In genomic region chr7:45652630-45653029, GRCh38 we compare ENCODE assay signal across 33 cellular contexts.
"Had no signal": no experiment of that assay in that cellular context is flagged by ENCODE, and none has a peak within 500 bp of the region (broad histone marks: within the 10 kb centered on the region; RNA-seq: fewer than 3 reads in every experiment).

No MANE protein-coding gene starts in this region.

- H3K4me3 Mint-ChIP-seq: activated B cell treated with CpG ODN at 0.5 μM for 24 hours; activated CD4-positive, alpha-beta memory T cell treated with anti-CD3 and anti-CD28 coated beads, Interleukin-2, amount 10 ng/mL, durations not matched to agents 7 days and 5 days; activated CD4-positive, alpha-beta T cell treated with anti-CD3 and anti-CD28 coated beads for 36 hours; activated CD4-positive, alpha-beta T cell treated with anti-CD3 and anti-CD28 coated beads, Interleukin-2, amount 10 ng/mL, durations not matched to agents 7 days and 5 days; activated CD8-positive, alpha-beta memory T cell treated with anti-CD3 and anti-CD28 coated beads, Interleukin-2, amount 10 ng/mL, durations not matched to agents 7 days and 5 days; activated naive CD4-positive, alpha-beta T cell treated with anti-CD3 and anti-CD28 coated beads, Interleukin-2, amount 10 ng/mL, durations not matched to agents 7 days and 5 days; activated naive CD8-positive, alpha-beta T cell treated with anti-CD3 and anti-CD28 coated beads, Interleukin-2, amount 10 ng/mL, durations not matched to agents 7 days and 5 days; activated T-cell treated with anti-CD3 and anti-CD28 coated beads, Interleukin-2, amount 50 U/mL, for 24 hours; activated T-cell treated with anti-CD3 and anti-CD28 coated beads, Interleukin-2, amount 50 U/mL, for 72 hours; brain; endodermal cell; T-helper 17 cell; T-helper 2 cell treated with Interferon-gamma antibody and Interleukin-4, amounts not matched to agents 5 μg/mL and 100 μg/mL, for 36 hours had no signal

- H3K36me3 ChIP-seq: ascending aorta, breast epithelium, colonic mucosa, WERI-Rb-1 had no signal

- H3K9me3 ChIP-seq: ascending aorta, breast epithelium, colonic mucosa had no signal

- H3K36me3 Mint-ChIP-seq: activated CD8-positive, alpha-beta memory T cell treated with anti-CD3 and anti-CD28 coated beads, Interleukin-2, amount 10 ng/mL, durations not matched to agents 7 days and 5 days; activated naive CD4-positive, alpha-beta T cell treated with anti-CD3 and anti-CD28 coated beads, Interleukin-2, amount 10 ng/mL, durations not matched to agents 7 days and 5 days; activated naive CD4-positive, alpha-beta T cell treated with anti-CD3 and anti-CD28 coated beads, Interleukin-2, amount 50 U/mL, for 72 hours; activated naive CD8-positive, alpha-beta T cell treated with anti-CD3 and anti-CD28 coated beads, Interleukin-2, amount 10 ng/mL, durations not matched to agents 7 days and 5 days had no signal

- DNase-seq: activated B cell treated with CpG ODN at 0.5 μM for 24 hours; activated CD4-positive, alpha-beta memory T cell treated with anti-CD3 and anti-CD28 coated beads, Interleukin-2, amount 10 ng/mL, durations not matched to agents 7 days and 5 days; activated CD4-positive, alpha-beta T cell treated with anti-CD3 and anti-CD28 coated beads for 36 hours; activated CD4-positive, alpha-beta T cell treated with anti-CD3 and anti-CD28 coated beads, Interleukin-2, amount 10 ng/mL, durations not matched to agents 7 days and 5 days; activated CD4-positive, alpha-beta T cell treated with anti-CD3 and anti-CD28 coated beads, Interleukin-2, amount 50 U/mL, for 4 hours; activated CD8-positive, alpha-beta memory T cell treated with anti-CD3 and anti-CD28 coated beads, Interleukin-2, amount 10 ng/mL, durations not matched to agents 7 days and 5 days; activated CD8-positive, alpha-beta memory T cell treated with anti-CD3 and anti-CD28 coated beads, Interleukin-2, amount 50 U/mL, for 4 hours; activated gamma-delta T cell; activated naive CD4-positive, alpha-beta T cell; activated naive CD4-positive, alpha-beta T cell treated with anti-CD3 and anti-CD28 coated beads, Interleukin-2, amount 10 ng/mL, durations not matched to agents 7 days and 5 days; activated naive CD8-positive, alpha-beta T cell treated with anti-CD3 and anti-CD28 coated beads, Interleukin-2, amount 10 ng/mL, durations not matched to agents 7 days and 5 days; activated T-cell treated with anti-CD3 and anti-CD28 coated beads for 4 hours; activated T-cell treated with anti-CD3 and anti-CD28 coated beads, Interleukin-2, amount 50 U/mL, for 24 hours; activated T-cell treated with anti-CD3 and anti-CD28 coated beads, Interleukin-2, amount 50 U/mL, for 72 hours; central memory CD4-positive, alpha-beta T cell; cerebellar nuclear complex; colonic mucosa; effector memory CD4-positive, alpha-beta T cell; endodermal cell; foreskin fibroblast; head of caudate nucleus; T-helper 1 cell; T-helper 17 cell; T1000; WERI-Rb-1 had no signal

- H3K27ac Mint-ChIP-seq: activated B cell treated with CpG ODN at 0.5 μM for 24 hours; activated CD4-positive, alpha-beta memory T cell treated with anti-CD3 and anti-CD28 coated beads, Interleukin-2, amount 10 ng/mL, durations not matched to agents 7 days and 5 days; activated CD4-positive, alpha-beta T cell treated with anti-CD3 and anti-CD28 coated beads for 36 hours; activated CD4-positive, alpha-beta T cell treated with anti-CD3 and anti-CD28 coated beads, Interleukin-2, amount 10 ng/mL, durations not matched to agents 7 days and 5 days; activated CD8-positive, alpha-beta memory T cell treated with anti-CD3 and anti-CD28 coated beads, Interleukin-2, amount 10 ng/mL, durations not matched to agents 7 days and 5 days; activated naive CD4-positive, alpha-beta T cell treated with anti-CD3 and anti-CD28 coated beads, Interleukin-2, amount 10 ng/mL, durations not matched to agents 7 days and 5 days; activated naive CD8-positive, alpha-beta T cell treated with anti-CD3 and anti-CD28 coated beads, Interleukin-2, amount 10 ng/mL, durations not matched to agents 7 days and 5 days; activated T-cell treated with anti-CD3 and anti-CD28 coated beads, Interleukin-2, amount 50 U/mL, for 24 hours; activated T-cell treated with anti-CD3 and anti-CD28 coated beads, Interleukin-2, amount 50 U/mL, for 72 hours; brain; endodermal cell; T-helper 17 cell; T-helper 2 cell treated with Interferon-gamma antibody and Interleukin-4, amounts not matched to agents 5 μg/mL and 100 μg/mL, for 36 hours had no signal

- H3K9me3 Mint-ChIP-seq: activated CD4-positive, alpha-beta memory T cell treated with anti-CD3 and anti-CD28 coated beads, Interleukin-2, amount 10 ng/mL, durations not matched to agents 7 days and 5 days; activated CD4-positive, alpha-beta T cell treated with anti-CD3 and anti-CD28 coated beads, Interleukin-2, amount 10 ng/mL, durations not matched to agents 7 days and 5 days; activated naive CD4-positive, alpha-beta T cell treated with anti-CD3 and anti-CD28 coated beads, Interleukin-2, amount 10 ng/mL, durations not matched to agents 7 days and 5 days; activated naive CD4-positive, alpha-beta T cell treated with anti-CD3 and anti-CD28 coated beads, Interleukin-2, amount 50 U/mL, for 72 hours; activated naive CD8-positive, alpha-beta T cell treated with anti-CD3 and anti-CD28 coated beads, Interleukin-2, amount 10 ng/mL, durations not matched to agents 7 days and 5 days; activated T-cell treated with anti-CD3 and anti-CD28 coated beads, Interleukin-2, amount 50 U/mL, for 24 hours; activated T-cell treated with anti-CD3 and anti-CD28 coated beads, Interleukin-2, amount 50 U/mL, for 72 hours; endodermal cell; T-helper 2 cell treated with Interferon-gamma antibody and Interleukin-4, amounts not matched to agents 5 μg/mL and 100 μg/mL, for 36 hours had no signal

- H3K4me1 ChIP-seq: ascending aorta, breast epithelium, colonic mucosa had no signal

- H3K27me3 ChIP-seq: ascending aorta, breast epithelium, cardiac muscle cell, colonic mucosa had no signal

- H3K4me3 ChIP-seq: ascending aorta, breast epithelium, cardiac muscle cell, colonic mucosa had no signal

- H3K27ac ChIP-seq: ascending aorta, breast epithelium, cardiac muscle cell, colonic mucosa, WERI-Rb-1 had no signal

- H3K27me3 Mint-ChIP-seq: activated B cell treated with CpG ODN at 0.5 μM for 24 hours; activated CD4-positive, alpha-beta memory T cell treated with anti-CD3 and anti-CD28 coated beads, Interleukin-2, amount 10 ng/mL, durations not matched to agents 7 days and 5 days; activated CD4-positive, alpha-beta T cell treated with anti-CD3 and anti-CD28 coated beads for 36 hours; activated CD4-positive, alpha-beta T cell treated with anti-CD3 and anti-CD28 coated beads, Interleukin-2, amount 10 ng/mL, durations not matched to agents 7 days and 5 days; activated CD8-positive, alpha-beta memory T cell treated with anti-CD3 and anti-CD28 coated beads, Interleukin-2, amount 10 ng/mL, durations not matched to agents 7 days and 5 days; activated naive CD4-positive, alpha-beta T cell treated with anti-CD3 and anti-CD28 coated beads, Interleukin-2, amount 10 ng/mL, durations not matched to agents 7 days and 5 days; activated naive CD8-positive, alpha-beta T cell treated with anti-CD3 and anti-CD28 coated beads, Interleukin-2, amount 10 ng/mL, durations not matched to agents 7 days and 5 days; activated T-cell treated with anti-CD3 and anti-CD28 coated beads, Interleukin-2, amount 50 U/mL, for 24 hours; brain had no signal

- ATAC-seq: activated CD4-positive, alpha-beta T cell treated with anti-CD3 and anti-CD28 coated beads for 36 hours; activated CD4-positive, CD25-positive, alpha-beta regulatory T cell treated with anti-CD3 and anti-CD28 coated beads, Interleukin-2, amount 50 U/mL, for 24 hours; activated CD8-positive, alpha-beta memory T cell treated with anti-CD3 and anti-CD28 coated beads, Interleukin-2, amount 10 ng/mL, durations not matched to agents 7 days and 5 days; activated naive CD4-positive, alpha-beta T cell treated with anti-CD3 and anti-CD28 coated beads, Interleukin-2, amount 50 U/mL, for 72 hours; activated T-cell treated with anti-CD3 and anti-CD28 coated beads, Interleukin-2, amount 50 U/mL, for 72 hours; esophagus mucosa; T-helper 17 cell had no signal

- H3K4me1 Mint-ChIP-seq: activated B cell treated with CpG ODN at 0.5 μM for 24 hours; activated CD4-positive, alpha-beta memory T cell treated with anti-CD3 and anti-CD28 coated beads, Interleukin-2, amount 10 ng/mL, durations not matched to agents 7 days and 5 days; activated naive CD4-positive, alpha-beta T cell treated with anti-CD3 and anti-CD28 coated beads, Interleukin-2, amount 10 ng/mL, durations not matched to agents 7 days and 5 days; brain; endodermal cell had no signal
